In the genomic region with DNA sequence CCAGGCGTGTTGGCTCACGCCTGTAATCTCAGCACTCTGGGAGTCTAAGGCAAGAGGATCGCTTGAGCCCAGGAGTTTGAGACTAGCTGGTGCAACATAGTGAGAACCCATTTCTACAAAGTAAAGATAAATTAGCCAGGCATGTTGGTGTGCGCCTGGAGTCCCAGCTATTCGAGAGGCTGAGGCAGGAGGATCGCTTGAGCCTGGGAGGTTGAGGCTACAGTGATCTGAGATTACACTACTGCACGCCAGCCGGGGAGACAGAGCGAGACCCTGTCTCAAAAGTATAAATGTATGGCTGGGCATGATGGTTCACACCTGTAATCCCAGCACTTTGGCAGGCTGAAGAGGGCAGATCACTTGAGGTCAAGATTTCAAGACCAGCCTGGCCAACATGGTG, we compare ENCODE assay signal across 19 cellular contexts. TPM values are rescaled to one million over a fixed set of nuclear protein-coding genes. Genes with fewer than 3 reads are reported as not detected.
A peak's percentile ranks its signal among the peaks of the same experiment; 100 is the strongest.
DNase-seq lines count a peak whose midpoint lies in the region; ATAC-seq and TF ChIP-seq lines count a peak whose summit lies in the region.
"Had no signal": no experiment of that assay in that cellular context is flagged by ENCODE, and none has a peak within 500 bp of the region (broad histone marks: within the 10 kb centered on the region; RNA-seq: fewer than 3 reads in every experiment).

No MANE protein-coding gene starts in this region.

- H3K27me3 Mint-ChIP-seq in activated CD4-positive, alpha-beta T cell treated with anti-CD3 and anti-CD28 coated beads, Interleukin-2, amount 10 ng/mL, durations not matched to agents 24 days and 14 days: peaks cover 15% of the 10 kb centered on the region
- peaks cover 4% of the 10 kb centered on the region for H3K27me3 Mint-ChIP-seq in IgD-negative memory B cell
- H3K27me3 Mint-ChIP-seq in stimulated activated naive B cell treated with anti-CD40 and anti-IgM and Interleukin-4, amounts not matched to agents 10 μg/mL and 1 μg/mL and 100 μg/mL, for 72 hours: peaks cover 0 to 4% of the 10 kb centered on the region in 2 donors
- H3K27me3 Mint-ChIP-seq in stimulated activated memory B cell treated with anti-CD40 and anti-IgM and Interleukin-4, amounts not matched to agents 10 μg/mL and 1 μg/mL and 100 μg/mL, for 72 hours: peaks cover 7% of the 10 kb centered on the region

- 88 to 93% methylated on average over 9 of the region's 9 CpGs for WGBS in upper lobe of left lung, 2 donors

- TF ChIP-seq EP300 in upper lobe of left lung (IDR thresholded peaks at IDR 0.05): no peak

- H3K4me3 Mint-ChIP-seq in activated CD4-positive, alpha-beta T cell treated with anti-CD3 and anti-CD28 coated beads, Interleukin-2, amount 10 ng/mL, durations not matched to agents 24 days and 14 days: no peak overlapping the region
- peak overlapping the region in 3 of 4 donors; percentile 25 to 47 (median 38) for H3K4me3 Mint-ChIP-seq in IgD-negative memory B cell
- no peak overlapping the region for H3K4me3 Mint-ChIP-seq in stimulated activated naive B cell treated with anti-CD40 and anti-IgM and Interleukin-4, amounts not matched to agents 10 μg/mL and 1 μg/mL and 100 μg/mL, for 72 hours
- no peak overlapping the region for H3K4me3 Mint-ChIP-seq in stimulated activated memory B cell treated with anti-CD40 and anti-IgM and Interleukin-4, amounts not matched to agents 10 μg/mL and 1 μg/mL and 100 μg/mL, for 72 hours
- H3K4me3 Mint-ChIP-seq: CD4-positive, CD25-positive, alpha-beta regulatory T cell had no signal

- H3K36me3 ChIP-seq in upper lobe of left lung: no peaks in the 10 kb centered on the region

- no peak for ATAC-seq in stimulated activated naive B cell treated with anti-CD40 and anti-IgM and Interleukin-4, amounts not matched to agents 10 μg/mL and 1 μg/mL and 100 μg/mL, for 72 hours (replicated peaks)
- ATAC-seq in upper lobe of left lung (ENCODE audit: low FRiP score in 2 of 2): no peak
- no peak for ATAC-seq in stimulated activated memory B cell treated with anti-CD40 and anti-IgM and Interleukin-4, amounts not matched to agents 10 μg/mL and 1 μg/mL and 100 μg/mL, for 72 hours
- ATAC-seq: GM12878 had no signal

- peaks cover 4 to 5% (median 4%) of the 10 kb centered on the region in 4 donors for H3K4me1 ChIP-seq in upper lobe of left lung

- TF ChIP-seq CTCF in upper lobe of left lung (IDR thresholded peaks at IDR 0.05): no peak

- no peaks in the 10 kb centered on the region for H3K9me3 Mint-ChIP-seq in activated CD4-positive, alpha-beta T cell treated with anti-CD3 and anti-CD28 coated beads, Interleukin-2, amount 10 ng/mL, durations not matched to agents 24 days and 14 days
- no peaks in the 10 kb centered on the region for H3K9me3 Mint-ChIP-seq in IgD-negative memory B cell
- no peaks in the 10 kb centered on the region for H3K9me3 Mint-ChIP-seq in stimulated activated naive B cell treated with anti-CD40 and anti-IgM and Interleukin-4, amounts not matched to agents 10 μg/mL and 1 μg/mL and 100 μg/mL, for 72 hours
- H3K9me3 Mint-ChIP-seq in stimulated activated memory B cell treated with anti-CD40 and anti-IgM and Interleukin-4, amounts not matched to agents 10 μg/mL and 1 μg/mL and 100 μg/mL, for 72 hours: no peaks in the 10 kb centered on the region
- H3K9me3 Mint-ChIP-seq: CD4-positive, CD25-positive, alpha-beta regulatory T cell had no signal

- no peak for TF ChIP-seq POLR2A in upper lobe of left lung (IDR thresholded peaks at IDR 0.05)

- H3K4me1 Mint-ChIP-seq in activated CD4-positive, alpha-beta T cell treated with anti-CD3 and anti-CD28 coated beads, Interleukin-2, amount 10 ng/mL, durations not matched to agents 24 days and 14 days: peaks cover 29% of the 10 kb centered on the region
- H3K4me1 Mint-ChIP-seq in IgD-negative memory B cell: peaks cover 46 to 50% (median 47%) of the 10 kb centered on the region in 3 donors
- H3K4me1 Mint-ChIP-seq in stimulated activated naive B cell treated with anti-CD40 and anti-IgM and Interleukin-4, amounts not matched to agents 10 μg/mL and 1 μg/mL and 100 μg/mL, for 72 hours: peaks cover 35 to 56% of the 10 kb centered on the region in 2 donors
- H3K4me1 Mint-ChIP-seq in stimulated activated memory B cell treated with anti-CD40 and anti-IgM and Interleukin-4, amounts not matched to agents 10 μg/mL and 1 μg/mL and 100 μg/mL, for 72 hours: peaks cover 53% of the 10 kb centered on the region

- no peak overlapping the region for H3K27ac Mint-ChIP-seq in activated CD4-positive, alpha-beta T cell treated with anti-CD3 and anti-CD28 coated beads, Interleukin-2, amount 10 ng/mL, durations not matched to agents 24 days and 14 days
- peak overlapping the region in 2 of 3 donors; percentile 60 to 65 for H3K27ac Mint-ChIP-seq in IgD-negative memory B cell
- H3K27ac Mint-ChIP-seq in stimulated activated naive B cell treated with anti-CD40 and anti-IgM and Interleukin-4, amounts not matched to agents 10 μg/mL and 1 μg/mL and 100 μg/mL, for 72 hours: peak overlapping the region; percentile 9
- no peak overlapping the region for H3K27ac Mint-ChIP-seq in stimulated activated memory B cell treated with anti-CD40 and anti-IgM and Interleukin-4, amounts not matched to agents 10 μg/mL and 1 μg/mL and 100 μg/mL, for 72 hours
- H3K27ac Mint-ChIP-seq: CD4-positive, CD25-positive, alpha-beta regulatory T cell had no signal

- peak; percentile 51 for DNase-seq in activated CD4-positive, alpha-beta T cell treated with anti-CD3 and anti-CD28 coated beads, Interleukin-2, amount 10 ng/mL, durations not matched to agents 24 days and 14 days
- no peak for DNase-seq in activated CD4-positive, alpha-beta T cell treated with anti-CD3 and anti-CD28 coated beads for 48 hours
- DNase-seq in mesenteric fat pad (ENCODE audit: low spot score) (peak; percentile 55), upper lobe of left lung (no peak), AG08396 (ENCODE audit: low spot score) (no peak)
- DNase-seq in stimulated activated naive B cell treated with anti-CD40 and anti-IgM and Interleukin-4, amounts not matched to agents 10 μg/mL and 1 μg/mL and 100 μg/mL, for 72 hours: no peak
- DNase-seq: 8988T; CD4-positive, CD25-positive, alpha-beta regulatory T cell; DMS79; Kasumi-1; NCI-H1417; NCI-H1694 treated with DMSO at 0.1 percent for 48 hours; NCI-H748 treated with DMSO at 0.1 percent for 48 hours; SHP77 treated with DMSO at 0.1 percent for 48 hours had no signal

- H3K36me3 Mint-ChIP-seq in activated CD4-positive, alpha-beta T cell treated with anti-CD3 and anti-CD28 coated beads, Interleukin-2, amount 10 ng/mL, durations not matched to agents 24 days and 14 days (ENCODE audit: low read depth): no peaks in the 10 kb centered on the region
- H3K36me3 Mint-ChIP-seq in IgD-negative memory B cell: no peaks in the 10 kb centered on the region
- peaks cover 0 to 3% of the 10 kb centered on the region in 2 donors for H3K36me3 Mint-ChIP-seq in stimulated activated naive B cell treated with anti-CD40 and anti-IgM and Interleukin-4, amounts not matched to agents 10 μg/mL and 1 μg/mL and 100 μg/mL, for 72 hours
- no peaks in the 10 kb centered on the region for H3K36me3 Mint-ChIP-seq in stimulated activated memory B cell treated with anti-CD40 and anti-IgM and Interleukin-4, amounts not matched to agents 10 μg/mL and 1 μg/mL and 100 μg/mL, for 72 hours
- H3K36me3 Mint-ChIP-seq: CD4-positive, CD25-positive, alpha-beta regulatory T cell had no signal

- H3K4me3 ChIP-seq in upper lobe of left lung: no peak overlapping the region
- H3K4me3 ChIP-seq: GM12878, SK-N-MC had no signal

- H3K27me3 ChIP-seq in upper lobe of left lung: no peaks in the 10 kb centered on the region

- H3K9me3 ChIP-seq in upper lobe of left lung: no peaks in the 10 kb centered on the region

- H3K27ac ChIP-seq in upper lobe of left lung: no peak overlapping the region
- H3K27ac ChIP-seq: RWPE1, SK-N-MC had no signal

- intact Hi-C loops in activated CD4-positive, alpha-beta T cell treated with anti-CD3 and anti-CD28 coated beads, Interleukin-2, amount 10 ng/mL, durations not matched to agents 24 days and 14 days (cut with micrococcal nuclease): no loop called here

RNA-seq across cellular contexts. Expression of gene LBR, which starts 51.5 kb away (rescaled TPM):
- total RNA-seq in activated CD4-positive, alpha-beta T cell treated with anti-CD3 and anti-CD28 coated beads, Interleukin-2, amount 10 ng/mL, durations not matched to agents 24 days and 14 days: 189 and 195 TPM in 2 replicates
- polyA plus RNA-seq in IgD-negative memory B cell: 82.2 TPM
- 55.3 TPM for total RNA-seq in mesenteric fat pad
- 10 to 100 TPM; 32.8 to 50.3 (median 40.1) TPM for total RNA-seq in upper lobe of left lung

Comparison
In these comparisons a context has a peak if more than half of its experiments do, and no peak if none do; other contexts are left out.
1. DNase-seq: peak in activated CD4-positive, alpha-beta T cell treated with anti-CD3 and anti-CD28 coated beads, Interleukin-2, amount 10 ng/mL, durations not matched to agents 24 days and 14 days (single experiment) and mesenteric fat pad (single experiment); none in activated CD4-positive, alpha-beta T cell treated with anti-CD3 and anti-CD28 coated beads for 48 hours (single experiment), stimulated activated naive B cell treated with anti-CD40 and anti-IgM and Interleukin-4, amounts not matched to agents 10 μg/mL and 1 μg/mL and 100 μg/mL, for 72 hours (single experiment), upper lobe of left lung (0 of 2) and AG08396 (single experiment).
2. H3K27ac Mint-ChIP-seq: peak in IgD-negative memory B cell (2 of 3) and stimulated activated naive B cell treated with anti-CD40 and anti-IgM and Interleukin-4, amounts not matched to agents 10 μg/mL and 1 μg/mL and 100 μg/mL, for 72 hours (single experiment); none in activated CD4-positive, alpha-beta T cell treated with anti-CD3 and anti-CD28 coated beads, Interleukin-2, amount 10 ng/mL, durations not matched to agents 24 days and 14 days (single experiment) and stimulated activated memory B cell treated with anti-CD40 and anti-IgM and Interleukin-4, amounts not matched to agents 10 μg/mL and 1 μg/mL and 100 μg/mL, for 72 hours (single experiment).
3. H3K4me3 Mint-ChIP-seq: peak in IgD-negative memory B cell (3 of 4); none in activated CD4-positive, alpha-beta T cell treated with anti-CD3 and anti-CD28 coated beads, Interleukin-2, amount 10 ng/mL, durations not matched to agents 24 days and 14 days (single experiment), stimulated activated naive B cell treated with anti-CD40 and anti-IgM and Interleukin-4, amounts not matched to agents 10 μg/mL and 1 μg/mL and 100 μg/mL, for 72 hours (0 of 2) and stimulated activated memory B cell treated with anti-CD40 and anti-IgM and Interleukin-4, amounts not matched to agents 10 μg/mL and 1 μg/mL and 100 μg/mL, for 72 hours (single experiment).